In the genomic region with DNA sequence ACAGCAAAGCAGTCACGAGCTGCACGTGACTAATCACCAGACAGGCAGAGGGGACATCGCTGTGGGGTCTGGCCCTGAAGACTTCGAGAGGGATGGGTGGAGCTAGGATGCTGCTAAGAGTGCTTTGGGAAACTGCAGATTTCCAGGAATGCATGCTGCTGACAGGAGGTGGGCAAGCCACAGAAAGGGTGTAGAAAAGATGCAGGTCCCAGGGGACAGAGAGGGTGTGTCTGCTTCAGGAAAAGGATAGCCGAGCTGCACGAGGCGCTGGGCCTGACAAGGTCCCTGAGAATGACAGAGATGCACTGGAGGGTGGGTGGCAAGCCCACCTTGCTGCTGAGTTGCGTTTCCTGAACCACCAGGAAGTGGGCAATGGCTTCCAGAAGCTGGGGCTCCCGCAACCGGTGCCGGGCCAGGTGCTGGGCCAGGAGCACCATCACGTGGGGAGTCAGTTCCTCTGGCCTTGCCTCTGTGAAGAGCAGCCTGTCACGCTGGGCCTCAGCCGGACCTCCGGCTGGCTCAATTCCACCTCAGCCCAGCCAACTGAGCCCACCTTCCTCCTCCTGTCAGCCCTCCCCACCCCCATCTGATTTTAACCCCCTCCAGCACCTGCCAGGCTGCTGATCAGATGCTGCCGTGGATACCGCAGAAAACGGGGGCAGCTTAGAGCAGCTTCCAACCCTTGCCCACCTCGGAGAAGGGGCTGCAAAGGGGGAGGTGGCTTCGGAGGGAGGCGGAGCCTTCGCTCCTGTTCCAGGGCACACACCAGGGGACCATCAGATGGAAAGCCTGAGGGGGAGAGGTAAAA, we compare ENCODE assay signal across 10 cellular contexts. TPM values are rescaled to one million over a fixed set of nuclear protein-coding genes. Genes with fewer than 3 reads are reported as not detected.
A peak's percentile ranks its signal among the peaks of the same experiment; 100 is the strongest.
DNase-seq lines count a peak whose midpoint lies in the region; ATAC-seq and TF ChIP-seq lines count a peak whose summit lies in the region.
"Had no signal": no experiment of that assay in that cellular context is flagged by ENCODE, and none has a peak within 500 bp of the region (broad histone marks: within the 10 kb centered on the region; RNA-seq: fewer than 3 reads in every experiment).

No MANE protein-coding gene starts in this region.

- H3K4me3 Mint-ChIP-seq in activated T-cell treated with anti-CD3 and anti-CD28 coated beads, Interleukin-2, amount 50 U/mL, for 4 hours: peak overlapping the region; percentile 91
- peak overlapping the region in 1 of 2 donors; percentile 56 for H3K4me3 Mint-ChIP-seq in CD14-positive monocyte

- no peak overlapping the region for H3K4me3 ChIP-seq in left ventricle myocardium inferior
- no peak overlapping the region for H3K4me3 ChIP-seq in stomach

- TF ChIP-seq CTCF in left ventricle myocardium inferior (IDR thresholded peaks at IDR 0.05; ENCODE audit: borderline replicate concordance): no peak
- TF ChIP-seq CTCF in stomach (IDR thresholded peaks at IDR 0.05): no peak
- no peak for TF ChIP-seq CTCF in CD14-positive monocyte (IDR thresholded peaks at IDR 0.05)

- H3K36me3 ChIP-seq in left ventricle myocardium inferior: peaks cover 29% of the 10 kb centered on the region
- peaks cover 28 to 44% (median 42%) of the 10 kb centered on the region in 4 donors for H3K36me3 ChIP-seq in stomach

- WGBS in stomach, 5 donors: 41 to 55% (median 47%) methylated on average over 14 to 22 of the region's 22 CpGs

- H3K27me3 Mint-ChIP-seq in activated T-cell treated with anti-CD3 and anti-CD28 coated beads, Interleukin-2, amount 50 U/mL, for 4 hours (ENCODE audit: low read depth): no peaks in the 10 kb centered on the region
- peaks cover 0 to 1% (median 0%) of the 10 kb centered on the region in 3 donors for H3K27me3 Mint-ChIP-seq in CD14-positive monocyte (ENCODE audit: low read depth in 3 of 3)

- H3K4me1 ChIP-seq in left ventricle myocardium inferior (peaks cover 68% of the 10 kb centered on the region), stomach (peaks cover 53 to 65% (median 63%) of the 10 kb centered on the region in 4 donors)

- no peak for TF ChIP-seq EP300 in stomach (IDR thresholded peaks at IDR 0.05)

- peaks cover 25% of the 10 kb centered on the region for H3K4me1 Mint-ChIP-seq in activated T-cell treated with anti-CD3 and anti-CD28 coated beads, Interleukin-2, amount 50 U/mL, for 4 hours (ENCODE audit: low read depth)
- H3K4me1 Mint-ChIP-seq in CD14-positive monocyte: peaks cover 23% of the 10 kb centered on the region

- H3K9me3 Mint-ChIP-seq in activated T-cell treated with anti-CD3 and anti-CD28 coated beads, Interleukin-2, amount 50 U/mL, for 4 hours: no peaks in the 10 kb centered on the region
- H3K9me3 Mint-ChIP-seq in CD14-positive monocyte: peaks cover 0 to 3% (median 0%) of the 10 kb centered on the region in 7 donors

- peaks cover 10% of the 10 kb centered on the region for H3K36me3 Mint-ChIP-seq in activated T-cell treated with anti-CD3 and anti-CD28 coated beads, Interleukin-2, amount 50 U/mL, for 4 hours (ENCODE audit: insufficient read depth)
- peaks cover 30 to 40% of the 10 kb centered on the region in 2 donors for H3K36me3 Mint-ChIP-seq in CD14-positive monocyte

- intact Hi-C loops in left ventricle myocardium inferior (cut with micrococcal nuclease) (no loop called here), stomach (cut with DNase I; ENCODE audit: low total_unique reads) (no loop called here), CD14-positive monocyte (cut with micrococcal nuclease) (loop anchor here in 1 of 2 donors (2.0 to 5.0 kb wide), 2 partner anchors 14 to 34 kb away; no protein-coding TSS in a partner anchor)

- H3K27me3 ChIP-seq in left ventricle myocardium inferior (ENCODE audit: low read depth) (no peaks in the 10 kb centered on the region), stomach (no peaks in the 10 kb centered on the region)
- H3K27me3 ChIP-seq: neutrophil had no signal

- H3K9me3 ChIP-seq in left ventricle myocardium inferior (replicated peaks) (no peaks in the 10 kb centered on the region), stomach (no peaks in the 10 kb centered on the region)
- H3K9me3 ChIP-seq: neutrophil had no signal

- H3K27ac ChIP-seq in left ventricle myocardium inferior (replicated peaks) (peak overlapping the region; percentile 68), stomach (peak overlapping the region; percentile 6 to 97 (median 41))
- H3K27ac ChIP-seq: neutrophil had no signal

- DNase-seq in activated T-cell treated with anti-CD3 and anti-CD28 coated beads, Interleukin-2, amount 50 U/mL, for 4 hours: no peak
- no peak for DNase-seq in activated T-cell treated with anti-CD3 and anti-CD28 coated beads, Interleukin-2, amount 50 U/mL, for 1 hour
- DNase-seq in SK-N-DZ (ENCODE audit: low spot score): peak; percentile 62
- peak; percentile 20 for DNase-seq in left ventricle myocardium inferior
- no peak for DNase-seq in stomach
- DNase-seq in CD14-positive monocyte (ENCODE audit: low spot score): no peak
- DNase-seq: activated CD4-positive, alpha-beta T cell treated with anti-CD3 and anti-CD28 coated beads for 48 hours had no signal

- ATAC-seq in activated T-cell treated with anti-CD3 and anti-CD28 coated beads, Interleukin-2, amount 50 U/mL, for 4 hours: no peak
- ATAC-seq in GM18505 (IDR thresholded peaks at IDR 0.05; ENCODE audit: unreplicated experiment) (no peak), HG02642 (IDR thresholded peaks at IDR 0.05; ENCODE audit: poor library complexity, unreplicated experiment) (no peak)

- TF ChIP-seq POLR2A in stomach (IDR thresholded peaks at IDR 0.05): no peak
- no peak for TF ChIP-seq POLR2A in GM18505 (IDR thresholded peaks at IDR 0.05; ENCODE audit: borderline replicate concordance, extremely low read depth, insufficient read depth, insufficient read length)

- peak overlapping the region in 3 of 7 donors; percentile 13 to 24 (median 21) for H3K27ac Mint-ChIP-seq in CD14-positive monocyte

RNA-seq across cellular contexts. Expression of a gene that starts 2.2 kb away (rescaled TPM):
- 100 to 1,000 TPM in 2 of 3 donors, 10 to 100 TPM in 1; 96.5 to 111 (median 104) TPM for total RNA-seq in activated T-cell treated with anti-CD3 and anti-CD28 coated beads, Interleukin-2, amount 50 U/mL, for 4 hours
- 55.5 and 82.6 TPM in 2 replicates for polyA plus RNA-seq in SK-N-DZ (2014; cell fraction: cytosol; rRNA removed)
- 652 and 657 TPM in 2 replicates for polyA plus RNA-seq in SK-N-DZ (2014; cell fraction: nucleus; rRNA removed)
- total RNA-seq in left ventricle myocardium inferior (75.7 TPM), stomach (100 to 1,000 TPM in 3 of 5 donors, 10 to 100 TPM in 2; 40.0 to 415 (median 116) TPM)
- polyA plus RNA-seq in stomach (100 to 1,000 TPM in 2 of 3 donors, 10 to 100 TPM in 1; 70.3 to 149 (median 129) TPM), CD14-positive monocyte (10 to 100 TPM; 34.7 to 38.6 TPM)

RNA-seq across cellular contexts. Expression of a gene that starts 4.9 kb away (rescaled TPM):
- total RNA-seq in activated T-cell treated with anti-CD3 and anti-CD28 coated beads, Interleukin-2, amount 50 U/mL, for 4 hours: 10 to 100 TPM; 70.3 to 85.3 (median 71.8) TPM
- 52.2 and 58.3 TPM in 2 replicates for polyA plus RNA-seq in SK-N-DZ (2014; cell fraction: cytosol; rRNA removed)
- polyA plus RNA-seq in SK-N-DZ (2014; cell fraction: nucleus; rRNA removed): 59.4 and 92.4 TPM in 2 replicates
- total RNA-seq in left ventricle myocardium inferior: 30.1 TPM
- 10 to 100 TPM; 12.7 to 78.2 (median 42.9) TPM for total RNA-seq in stomach
- 10 to 100 TPM; 69.6 to 86.8 (median 72.4) TPM for polyA plus RNA-seq in stomach
- polyA plus RNA-seq in CD14-positive monocyte: 10 to 100 TPM; 17.4 to 19.8 TPM

RNA-seq across cellular contexts. Expression of a gene that starts 7.8 kb away (rescaled TPM):
- total RNA-seq in activated T-cell treated with anti-CD3 and anti-CD28 coated beads, Interleukin-2, amount 50 U/mL, for 4 hours: 10 to 100 TPM; 29.7 to 46.3 (median 35.1) TPM
- polyA plus RNA-seq in SK-N-DZ (2014; cell fraction: cytosol; rRNA removed): 80.0 and 92.9 TPM in 2 replicates
- 195 and 220 TPM in 2 replicates for polyA plus RNA-seq in SK-N-DZ (2014; cell fraction: nucleus; rRNA removed)
- total RNA-seq in left ventricle myocardium inferior (51.0 TPM), stomach (100 to 1,000 TPM in 2 of 5 donors, 10 to 100 TPM in 3; 32.5 to 342 (median 83.9) TPM)
- polyA plus RNA-seq in stomach (10 to 100 TPM; 36.0 to 60.8 (median 45.8) TPM), CD14-positive monocyte (1 to 10 TPM; 6.4 to 6.8 TPM)

RNA-seq across cellular contexts. Expression of a gene that starts 19.0 kb away (rescaled TPM):
- total RNA-seq in activated T-cell treated with anti-CD3 and anti-CD28 coated beads, Interleukin-2, amount 50 U/mL, for 4 hours: 100 to 1,000 TPM; 107 to 125 (median 111) TPM
- polyA plus RNA-seq in SK-N-DZ (2014; cell fraction: cytosol; rRNA removed): 69.8 and 71.2 TPM in 2 replicates
- polyA plus RNA-seq in SK-N-DZ (2014; cell fraction: nucleus; rRNA removed): 202 and 231 TPM in 2 replicates
- total RNA-seq in left ventricle myocardium inferior (62.9 TPM), stomach (100 to 1,000 TPM in 4 of 5 donors, 10 to 100 TPM in 1; 65.9 to 296 (median 128) TPM)
- polyA plus RNA-seq in stomach (100 to 1,000 TPM; 121 to 157 (median 124) TPM), CD14-positive monocyte (10 to 100 TPM; 21.6 to 23.8 TPM)

RNA-seq across cellular contexts. Expression of a gene that starts 20.7 kb away (rescaled TPM):
- total RNA-seq in activated T-cell treated with anti-CD3 and anti-CD28 coated beads, Interleukin-2, amount 50 U/mL, for 4 hours: 10 to 100 TPM; 14.1 to 15.0 (median 14.3) TPM
- polyA plus RNA-seq in SK-N-DZ (2014; cell fraction: cytosol; rRNA removed): 49.6 and 52.8 TPM in 2 replicates
- 29.4 and 30.2 TPM in 2 replicates for polyA plus RNA-seq in SK-N-DZ (2014; cell fraction: nucleus; rRNA removed)
- total RNA-seq in left ventricle myocardium inferior (9.6 TPM), stomach (10 to 100 TPM in 2 of 5 donors, 1 to 10 TPM in 1, under 1 TPM in 1, not detected in 1; 0.87 to 46.1 (median 11.0) TPM)
- polyA plus RNA-seq in stomach (10 to 100 TPM in 2 of 3 donors, 1 to 10 TPM in 1; 8.3 to 13.3 (median 11.8) TPM), CD14-positive monocyte (10 to 100 TPM; 24.9 to 31.2 TPM)

Comparison
In these comparisons a context has a peak if more than half of its experiments do, and no peak if none do; other contexts are left out.
1. DNase-seq: peak in SK-N-DZ (single experiment) and left ventricle myocardium inferior (single experiment); none in activated T-cell treated with anti-CD3 and anti-CD28 coated beads, Interleukin-2, amount 50 U/mL, for 4 hours (single experiment), activated T-cell treated with anti-CD3 and anti-CD28 coated beads, Interleukin-2, amount 50 U/mL, for 1 hour (single experiment), stomach (single experiment) and CD14-positive monocyte (single experiment).